ENCODE assay signal across 17 cellular contexts in genomic region chr5:180289966-180290365, GRCh38. TPM values are rescaled to one million over a fixed set of nuclear protein-coding genes. Genes with fewer than 3 reads are reported as not detected.
DNase-seq lines count a peak whose midpoint lies in the region; ATAC-seq and TF ChIP-seq lines count a peak whose summit lies in the region.
"Had no signal": no experiment of that assay in that cellular context is flagged by ENCODE, and none has a peak within 500 bp of the region (broad histone marks: within the 10 kb centered on the region; RNA-seq: fewer than 3 reads in every experiment).

No MANE protein-coding gene starts in this region.

- peaks cover 47% of the 10 kb centered on the region for H3K79me2 ChIP-seq in HCT116 (ENCODE audit: insufficient read depth, low read length)

- H4K20me1 ChIP-seq in HCT116 (ENCODE audit: insufficient read depth) = no peaks in the 10 kb centered on the region

- no peak for TF ChIP-seq EP300 in esophagus muscularis mucosa (IDR thresholded peaks at IDR 0.05)

- RAD21 ChIA-PET in HCT116 (lab: Charles Lee; ENCODE audit: low non-redundant PET in 1 of 2, low total read pairs in 2 of 2, uncharacterized antibody in 2 of 2, unreplicated experiment in 2 of 2) = no interaction called here

- H2AFZ ChIP-seq in HCT116 (ENCODE audit: low read depth, low read length, poor library complexity, severe bottlenecking) = no peak overlapping the region

- 90% methylated on average over 5 of the region's 5 CpGs for WGBS in esophagus muscularis mucosa

- H3K9me2 ChIP-seq in HCT116 (ENCODE audit: insufficient read depth) = no peaks in the 10 kb centered on the region

- CTCF ChIA-PET in HCT116 (lab: Charles Lee) = interaction anchor here (1.9 kb wide), 1 partner anchor 39 kb away, joined by 9 read pairs; no protein-coding TSS in a partner anchor
- CTCF ChIA-PET in naive thymus-derived CD4-positive, alpha-beta T cell (lab: Charles Lee) = interaction anchor here (0.8 to 2.6 kb wide), 3 partner anchors 8 to 39 kb away, joined by 3 to 19 read pairs (median 5); no protein-coding TSS in a partner anchor

- no peak for TF ChIP-seq CTCF in C4-2B (conservative IDR thresholded peaks at IDR 0.05)
- no peak for TF ChIP-seq CTCF in HCT116 (IDR thresholded peaks at IDR 0.05 in 2 of 3, conservative IDR thresholded peaks at IDR 0.05 in 1 of 3; ENCODE audit: borderline replicate concordance in 1 of 3, insufficient read depth in 1 of 3, low read depth in 2 of 3, low read length in 2 of 3)
- TF ChIP-seq CTCF in esophagus muscularis mucosa (IDR thresholded peaks at IDR 0.05) = no peak

- H3K4me1 Mint-ChIP-seq in activated naive CD8-positive, alpha-beta T cell treated with anti-CD3 and anti-CD28 coated beads for 36 hours = peaks cover 33% of the 10 kb centered on the region
- H3K4me1 Mint-ChIP-seq in naive thymus-derived CD4-positive, alpha-beta T cell = peaks cover 35 to 73% (median 55%) of the 10 kb centered on the region in 7 donors

- no peaks in the 10 kb centered on the region for H3K9me3 ChIP-seq in HCT116 (ENCODE audit: control insufficient read depth in 1 of 2, insufficient read depth in 1 of 2, low read depth in 1 of 2, low read length in 2 of 2)
- no peaks in the 10 kb centered on the region for H3K9me3 ChIP-seq in naive thymus-derived CD4-positive, alpha-beta T cell (ENCODE audit: control insufficient read depth in 2 of 3, low read length in 3 of 3)
- H3K9me3 ChIP-seq in esophagus muscularis mucosa = no peaks in the 10 kb centered on the region
- H3K9me3 ChIP-seq: esophagus squamous epithelium, right atrium auricular region, stomach had no signal

- H3K36me3 ChIP-seq in HCT116 (ENCODE audit: control insufficient read depth in 1 of 2, insufficient read depth in 2 of 2, low read length in 2 of 2) (peaks cover 0 to 7% of the 10 kb centered on the region in 2 experiments; a peak in 1 of 4 replicates), esophagus muscularis mucosa (peaks cover 0 to 9% (median 5%) of the 10 kb centered on the region in 4 donors)
- H3K36me3 ChIP-seq in naive thymus-derived CD4-positive, alpha-beta T cell (ENCODE audit: control insufficient read depth in 2 of 3, insufficient read depth in 3 of 3, low read length in 3 of 3) = peaks cover 0 to 6% (median 0%) of the 10 kb centered on the region in 3 experiments
- H3K36me3 ChIP-seq: right atrium auricular region had no signal

- intact Hi-C loops in HCT116 (cut with micrococcal nuclease) = loop anchor here (10.0 kb wide), 1 partner anchor 165 kb away; no protein-coding TSS in a partner anchor
- intact Hi-C loops in naive thymus-derived CD4-positive, alpha-beta T cell (cut with micrococcal nuclease) = loop anchor here (5.0 to 10.0 kb wide), 3 partner anchors 397 to 473 kb away; partner anchors contain the start of gene MRNIP (in 1 of the 2)
- intact Hi-C loops in esophagus muscularis mucosa (cut with DNase I) = loop anchor here (5.0 to 10.0 kb wide), 2 partner anchors 37 to 65 kb away; partner anchors contain the start of gene GFPT2

- TF ChIP-seq POLR2A in HCT116 (IDR thresholded peaks at IDR 0.05; ENCODE audit: borderline replicate concordance, extremely low read depth, insufficient read depth, insufficient read length) (no peak), esophagus muscularis mucosa (IDR thresholded peaks at IDR 0.05; ENCODE audit: low read depth) (no peak)

- H3K4me1 ChIP-seq in HCT116 (ENCODE audit: control insufficient read depth in 1 of 2, insufficient read depth in 2 of 2, low read length in 2 of 2) = peaks cover 10 to 24% of the 10 kb centered on the region in 2 experiments
- H3K4me1 ChIP-seq in naive thymus-derived CD4-positive, alpha-beta T cell (ENCODE audit: control insufficient read depth in 2 of 2, insufficient read depth in 2 of 2, low read length in 2 of 2) = peaks cover 15 to 17% of the 10 kb centered on the region in 2 donors
- peaks cover 19 to 37% (median 31%) of the 10 kb centered on the region in 4 donors for H3K4me1 ChIP-seq in esophagus muscularis mucosa

- peaks cover 22% of the 10 kb centered on the region for H3K36me3 Mint-ChIP-seq in activated naive CD8-positive, alpha-beta T cell treated with anti-CD3 and anti-CD28 coated beads for 36 hours
- H3K36me3 Mint-ChIP-seq in naive thymus-derived CD4-positive, alpha-beta T cell = peaks cover 3 to 31% (median 16%) of the 10 kb centered on the region in 5 donors

- H3K4me2 ChIP-seq in HCT116 (ENCODE audit: low read length) = peak overlapping the region; percentile 84

- no peak for ATAC-seq in HCT116
- no peak for ATAC-seq in naive thymus-derived CD4-positive, alpha-beta T cell
- no peak for ATAC-seq in HG03460 (IDR thresholded peaks at IDR 0.05; ENCODE audit: unreplicated experiment)

- no peaks in the 10 kb centered on the region for H3K9me3 Mint-ChIP-seq in activated naive CD8-positive, alpha-beta T cell treated with anti-CD3 and anti-CD28 coated beads for 36 hours
- peaks cover 0 to 6% (median 0%) of the 10 kb centered on the region in 11 donors for H3K9me3 Mint-ChIP-seq in naive thymus-derived CD4-positive, alpha-beta T cell

- POLR2A ChIA-PET in HCT116 (lab: Charles Lee) = no interaction called here
- POLR2A ChIA-PET in naive thymus-derived CD4-positive, alpha-beta T cell (lab: Charles Lee) = interaction anchor here (1.2 kb wide), 1 partner anchor 26 kb away, joined by 3 read pairs; no protein-coding TSS in a partner anchor

- DNase-seq in HCT116 (ENCODE audit: low read depth, low spot score) (no peak), SIG-M5 treated with dmso at 0.1 percent for 504 hours (lab: John Stamatoyannopoulos, UW; ENCODE audit: unreplicated experiment) (no peak), esophagus muscularis mucosa (ENCODE audit: extremely low spot score) (no peak), hepatic stellate cell (ENCODE audit: low spot score) (no peak)
- no peak for DNase-seq in activated naive CD8-positive, alpha-beta T cell treated with anti-CD3 and anti-CD28 coated beads for 36 hours
- no peak for DNase-seq in naive thymus-derived CD4-positive, alpha-beta T cell
- DNase-seq: activated CD4-positive, alpha-beta T cell treated with anti-CD3 and anti-CD28 coated beads for 1 hour; activated effector memory CD4-positive, alpha-beta T cell treated with Interleukin-2 at 50 U/mL for 16 hours; central memory CD4-positive, alpha-beta T cell; esophagus squamous epithelium; KBM-7; NCI-H1694; SJCRH30 had no signal

- no peaks in the 10 kb centered on the region for H3K27me3 ChIP-seq in HCT116 (ENCODE audit: insufficient read depth, low read length)
- no peaks in the 10 kb centered on the region for H3K27me3 ChIP-seq in naive thymus-derived CD4-positive, alpha-beta T cell (ENCODE audit: control insufficient read depth in 2 of 2, insufficient read depth in 2 of 2, low read length in 2 of 2)
- no peaks in the 10 kb centered on the region for H3K27me3 ChIP-seq in esophagus muscularis mucosa
- H3K27me3 ChIP-seq: esophagus squamous epithelium, right atrium auricular region, SJCRH30, stomach had no signal

- TF ChIP-seq RAD21 in HCT116 (IDR thresholded peaks at IDR 0.05; ENCODE audit: low read depth) = no peak

- H3K4me3 Mint-ChIP-seq in activated naive CD8-positive, alpha-beta T cell treated with anti-CD3 and anti-CD28 coated beads for 36 hours = peak overlapping the region; percentile 83
- H3K4me3 Mint-ChIP-seq in naive thymus-derived CD4-positive, alpha-beta T cell = peak overlapping the region; percentile 11 to 91 (median 88)

- H3K27me3 Mint-ChIP-seq in activated naive CD8-positive, alpha-beta T cell treated with anti-CD3 and anti-CD28 coated beads for 36 hours = no peaks in the 10 kb centered on the region
- H3K27me3 Mint-ChIP-seq in naive thymus-derived CD4-positive, alpha-beta T cell = no peaks in the 10 kb centered on the region

- BruUV-seq in HCT116 (replicated peaks; lab: Mats Ljungman, UMichigan) = no TSS peak

- no peak overlapping the region for H3K9ac ChIP-seq in HCT116 (ENCODE audit: low read length)

- no peak overlapping the region for H3K27ac Mint-ChIP-seq in activated naive CD8-positive, alpha-beta T cell treated with anti-CD3 and anti-CD28 coated beads for 36 hours
- H3K27ac Mint-ChIP-seq in naive thymus-derived CD4-positive, alpha-beta T cell = peak overlapping the region in 6 of 9 donors; percentile 51 to 98 (median 81)

- peak overlapping the region; percentile 68 for H3K27ac ChIP-seq in C4-2B
- H3K27ac ChIP-seq in HCT116 (ENCODE audit: low read depth, low read length) = no peak overlapping the region
- H3K27ac ChIP-seq in naive thymus-derived CD4-positive, alpha-beta T cell (ENCODE audit: low read depth, low read length) = no peak overlapping the region
- no peak overlapping the region for H3K27ac ChIP-seq in esophagus muscularis mucosa (replicated peaks in 1 of 4)
- H3K27ac ChIP-seq: esophagus squamous epithelium, right atrium auricular region, SJCRH30 had no signal

- H3K4me3 ChIP-seq in HCT116 (replicated peaks in 1 of 2; ENCODE audit: low read depth in 1 of 2, low read length in 2 of 2) (no peak overlapping the region), esophagus muscularis mucosa (no peak overlapping the region)
- H3K4me3 ChIP-seq in naive thymus-derived CD4-positive, alpha-beta T cell (ENCODE audit: low read length) = no peak overlapping the region

TF ChIP-seq in HCT116, 20 proteins besides CTCF, POLR2A, EP300 and RAD21 (continues in another document):
- TF ChIP-seq, protein P1, sequence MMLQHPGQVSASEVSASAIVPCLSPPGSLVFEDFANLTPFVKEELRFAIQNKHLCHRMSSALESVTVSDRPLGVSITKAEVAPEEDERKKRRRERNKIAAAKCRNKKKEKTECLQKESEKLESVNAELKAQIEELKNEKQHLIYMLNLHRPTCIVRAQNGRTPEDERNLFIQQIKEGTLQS (IDR thresholded peaks at IDR 0.05) = no peak
- TF ChIP-seq CEBPB (IDR thresholded peaks at IDR 0.05; ENCODE audit: low read depth) (no peak), ELF1 (IDR thresholded peaks at IDR 0.05; ENCODE audit: borderline replicate concordance, low read depth) (no peak), TCF7L2 (IDR thresholded peaks at IDR 0.05; ENCODE audit: borderline replicate concordance, extremely low read depth, insufficient read depth, insufficient read length) (no peak), EGR1 (IDR thresholded peaks at IDR 0.05; ENCODE audit: low read depth) (no peak), EZH2phosphoT487 (IDR thresholded peaks at IDR 0.05; ENCODE audit: borderline replicate concordance) (no peak), CBX3 (IDR thresholded peaks at IDR 0.05; ENCODE audit: low read depth) (no peak)

RNA-seq across cellular contexts. Expression of gene MAPK9, which starts 1.9 kb away (rescaled TPM):
- 43.4 TPM for total RNA-seq in HCT116 (2021; ENCODE audit: unreplicated experiment)
- 24.0 and 25.8 TPM in 2 replicates for polyA plus RNA-seq in HCT116 (2012)
- 10 to 100 TPM; 39.5 to 39.7 TPM for total RNA-seq in activated naive CD8-positive, alpha-beta T cell treated with anti-CD3 and anti-CD28 coated beads for 36 hours
- total RNA-seq in naive thymus-derived CD4-positive, alpha-beta T cell = 10 to 100 TPM; 25.7 to 41.4 (median 31.2) TPM
- polyA plus RNA-seq in naive thymus-derived CD4-positive, alpha-beta T cell = 10 to 100 TPM; 14.7 to 18.0 TPM
- total RNA-seq in esophagus muscularis mucosa = 10 to 100 TPM; 36.4 to 42.3 (median 37.8) TPM
